ENCODE assay signal across 11 cellular contexts in genomic region chr3:152198655-152199054, GRCh38.
DNase-seq lines count a peak whose midpoint lies in the region; ATAC-seq and TF ChIP-seq lines count a peak whose summit lies in the region.
"Had no signal": no experiment of that assay in that cellular context is flagged by ENCODE, and none has a peak within 500 bp of the region (broad histone marks: within the 10 kb centered on the region; RNA-seq: fewer than 3 reads in every experiment).

No MANE protein-coding gene starts in this region.

- no peaks in the 10 kb centered on the region for H3K27me3 ChIP-seq in GM23248 (replicated peaks; ENCODE audit: insufficient read depth)
- no peaks in the 10 kb centered on the region for H3K27me3 ChIP-seq in BE2C

- no peaks in the 10 kb centered on the region for H3K9me3 Mint-ChIP-seq in stimulated activated effector memory CD8-positive, alpha-beta T cell treated with anti-CD3 and anti-CD28 coated beads, Interleukin-12 subunit alpha, Interleukin-12 subunit beta, amount 100 ng/mL, for 72 hours
- H3K9me3 Mint-ChIP-seq: GM23338 had no signal

- DNase-seq in GM23248 (no peak), OCI-M1 (lab: John Stamatoyannopoulos, UW) (peak; percentile 48), erythroblast (lab: John Stamatoyannopoulos, UW) (peak; percentile 50 to 55), BE2C (no peak), RWPE1 (ENCODE audit: low spot score) (no peak), SKM-1 (lab: John Stamatoyannopoulos, UW; ENCODE audit: unreplicated experiment) (no peak)
- DNase-seq in stimulated activated effector memory CD8-positive, alpha-beta T cell treated with anti-CD3 and anti-CD28 coated beads, Interleukin-12 subunit alpha, Interleukin-12 subunit beta, amount 100 ng/mL, for 72 hours (ENCODE audit: low spot score in 2 of 2), result no peak
- DNase-seq: amygdala had no signal

- H3K9ac ChIP-seq in GM23248, result no peak overlapping the region

- peak overlapping the region; percentile 9; the same call in 1 of the 2 replicates for H2AFZ ChIP-seq in GM23248

- peak overlapping the region; percentile 78 for H3K4me3 Mint-ChIP-seq in stimulated activated effector memory CD8-positive, alpha-beta T cell treated with anti-CD3 and anti-CD28 coated beads, Interleukin-12 subunit alpha, Interleukin-12 subunit beta, amount 100 ng/mL, for 72 hours
- H3K4me3 Mint-ChIP-seq: GM23338 had no signal

- WGBS in GM23248 (ENCODE audit: low coverage in 1 of 2, low lambda C conversion rate in 2 of 2, missing lambda C conversion rate in 2 of 2), 2 experiments, result 97 to 98% methylated on average over 1 of the region's 1 CpG

- in situ Hi-C loops in GM23248 (cut with MboI), result no loop called here

- H3K9me3 ChIP-seq in GM23248 (ENCODE audit: low read depth), result no peaks in the 10 kb centered on the region
- no peaks in the 10 kb centered on the region for H3K9me3 ChIP-seq in BE2C

- H3K36me3 ChIP-seq in GM23248 (ENCODE audit: low read depth) (no peaks in the 10 kb centered on the region), BE2C (no peaks in the 10 kb centered on the region)

- H3K27ac Mint-ChIP-seq in stimulated activated effector memory CD8-positive, alpha-beta T cell treated with anti-CD3 and anti-CD28 coated beads, Interleukin-12 subunit alpha, Interleukin-12 subunit beta, amount 100 ng/mL, for 72 hours, result peak overlapping the region; percentile 95
- H3K27ac Mint-ChIP-seq: GM23338 had no signal

- CTCF ChIA-PET in RWPE1 (lab: Yijun Ruan, JAX), result interaction anchor here (0.6 kb wide), 1 partner anchor 44 kb away, joined by 3 read pairs; no protein-coding TSS in a partner anchor

- H3K4me1 Mint-ChIP-seq in stimulated activated effector memory CD8-positive, alpha-beta T cell treated with anti-CD3 and anti-CD28 coated beads, Interleukin-12 subunit alpha, Interleukin-12 subunit beta, amount 100 ng/mL, for 72 hours, result peaks cover 75% of the 10 kb centered on the region

- no peak overlapping the region for H3K4me2 ChIP-seq in GM23248 (ENCODE audit: unreplicated experiment)
- H3K4me2 ChIP-seq: GM23338 had no signal

- no peaks in the 10 kb centered on the region for H3K79me2 ChIP-seq in GM23248 (ENCODE audit: insufficient read depth)

- H3K36me3 Mint-ChIP-seq in stimulated activated effector memory CD8-positive, alpha-beta T cell treated with anti-CD3 and anti-CD28 coated beads, Interleukin-12 subunit alpha, Interleukin-12 subunit beta, amount 100 ng/mL, for 72 hours, result peaks cover 21% of the 10 kb centered on the region

- POLR2A ChIA-PET in RWPE1 (lab: Yijun Ruan, JAX; ENCODE audit: low non-redundant PET), result no interaction called here

- H3K27ac ChIP-seq in GM23248, result no peak overlapping the region
- no peak overlapping the region for H3K27ac ChIP-seq in RWPE1
- H3K27ac ChIP-seq: epithelial cell of prostate had no signal

- H3K4me3 ChIP-seq in GM23248 (no peak overlapping the region), BE2C (ENCODE audit: low read depth, low read length) (no peak overlapping the region)
- H3K4me3 ChIP-seq: GM23338 had no signal

- H3K9me2 ChIP-seq in GM23248 (ENCODE audit: insufficient read depth), result no peaks in the 10 kb centered on the region

- TF ChIP-seq POLR2A in erythroblast (IDR thresholded peaks at IDR 0.05; ENCODE audit: low read length), result no peak

- TF ChIP-seq CTCF in BE2C (IDR thresholded peaks at IDR 0.05; ENCODE audit: low read depth, low read length) (no peak), RWPE1 (conservative IDR thresholded peaks at IDR 0.05; ENCODE audit: low read depth) (no peak)

- H4K20me1 ChIP-seq in GM23248 (ENCODE audit: insufficient read depth), result no peaks in the 10 kb centered on the region

- no peak for ATAC-seq in stimulated activated effector memory CD8-positive, alpha-beta T cell treated with anti-CD3 and anti-CD28 coated beads, Interleukin-12 subunit alpha, Interleukin-12 subunit beta, amount 100 ng/mL, for 72 hours
- no peak for ATAC-seq in HG03565 (IDR thresholded peaks at IDR 0.05; ENCODE audit: unreplicated experiment)
- ATAC-seq: GM23338 had no signal

- H3F3A ChIP-seq in GM23248 (ENCODE audit: insufficient read depth), result peaks cover 13% of the 10 kb centered on the region; the same call in 1 of the 2 replicates

- H3K4me1 ChIP-seq in GM23248 (ENCODE audit: insufficient read depth) (peaks cover 25% of the 10 kb centered on the region), BE2C (peaks cover 9% of the 10 kb centered on the region)

Comparison
In these comparisons a context has a peak if more than half of its experiments do, and no peak if none do; other contexts are left out.
1. DNase-seq: peak in OCI-M1 (single experiment) and erythroblast (2 of 2); none in GM23248 (single experiment), stimulated activated effector memory CD8-positive, alpha-beta T cell treated with anti-CD3 and anti-CD28 coated beads, Interleukin-12 subunit alpha, Interleukin-12 subunit beta, amount 100 ng/mL, for 72 hours (0 of 2), BE2C (single experiment), RWPE1 (single experiment) and SKM-1 (single experiment).